In genomic region chr6:125746731-125747588, GRCh38 we compare ENCODE assay signal across 8 cellular contexts. TPM values are rescaled to one million over a fixed set of nuclear protein-coding genes. Genes with fewer than 3 reads are reported as not detected.
DNase-seq lines count a peak whose midpoint lies in the region; ATAC-seq, FAIRE-seq and TF ChIP-seq lines count a peak whose summit lies in the region.

No MANE protein-coding gene starts in this region.

- no peaks in the 10 kb centered on the region for H3K36me3 ChIP-seq in astrocyte (ENCODE audit: insufficient read depth, low read length)
- no peaks in the 10 kb centered on the region for H3K36me3 ChIP-seq in sigmoid colon

- ATAC-seq in GM19351 (IDR thresholded peaks at IDR 0.05; ENCODE audit: unreplicated experiment) (peak; percentile 62), HG03442 (IDR thresholded peaks at IDR 0.05; ENCODE audit: unreplicated experiment) (peak; percentile 56)

- peak overlapping the region; percentile 74 for H3K9ac ChIP-seq in astrocyte (ENCODE audit: low read length)

- TF ChIP-seq CTCF in astrocyte (IDR thresholded peaks at IDR 0.05; ENCODE audit: insufficient read depth, low read depth, low read length) (peak; percentile 15), sigmoid colon (IDR thresholded peaks at IDR 0.05) (no peak)

- peaks cover 24% of the 10 kb centered on the region for H3K27me3 Mint-ChIP-seq in astrocyte (ENCODE audit: low read depth, unreplicated experiment)

- no peaks in the 10 kb centered on the region for H3K9me3 Mint-ChIP-seq in astrocyte (ENCODE audit: unreplicated experiment)

- TF ChIP-seq POLR2A in sigmoid colon (IDR thresholded peaks at IDR 0.05): no peak

- peak overlapping the region; percentile 95 for H3K4me2 ChIP-seq in astrocyte (ENCODE audit: low read length)

- peak overlapping the region; percentile 92 for H3K4me3 Mint-ChIP-seq in astrocyte (ENCODE audit: unreplicated experiment)

- no peaks in the 10 kb centered on the region for H3K79me2 ChIP-seq in astrocyte (ENCODE audit: insufficient read depth, low read length)

- FAIRE-seq in astrocyte (lab: Jason Lieb, UNC): no peak

- 2 to 3% methylated on average over 32 of the region's 32 CpGs for WGBS in sigmoid colon, 2 donors

- intact Hi-C loops in sigmoid colon (cut with DNase I): loop anchor here (5.0 to 10.0 kb wide), 2 partner anchors 385 to 592 kb away; partner anchors contain the start of gene TPD52L1

- H3K27ac Mint-ChIP-seq in astrocyte (ENCODE audit: unreplicated experiment): peak overlapping the region; percentile 81

- H3K36me3 Mint-ChIP-seq in astrocyte (ENCODE audit: low read depth, unreplicated experiment): no peaks in the 10 kb centered on the region

- H3K9me3 ChIP-seq in astrocyte (ENCODE audit: insufficient read depth, low read depth, low read length) (no peaks in the 10 kb centered on the region), sigmoid colon (no peaks in the 10 kb centered on the region)

- no peaks in the 10 kb centered on the region for H4K20me1 ChIP-seq in astrocyte (ENCODE audit: insufficient read depth, low read length)

- H3K4me3 ChIP-seq in astrocyte (ENCODE audit: insufficient read depth, low read depth, low read length) (peak overlapping the region; percentile 70), iPS-11a (ENCODE audit: low read depth, low read length) (peak overlapping the region; percentile 60), sigmoid colon (peak overlapping the region; percentile 53 to 74 (median 70))

- TF ChIP-seq EP300 in sigmoid colon (IDR thresholded peaks at IDR 0.05): no peak

- peaks cover 18% of the 10 kb centered on the region for H3K4me1 ChIP-seq in astrocyte (ENCODE audit: insufficient read depth, low read length)
- H3K4me1 ChIP-seq in sigmoid colon: peaks cover 0 to 33% (median 21%) of the 10 kb centered on the region in 4 donors

- DNase-seq in CD1c-positive myeloid dendritic cell (ENCODE audit: extremely low spot score): peak; percentile 62
- peak; percentile 87 for DNase-seq in SW480 (ENCODE audit: low spot score)
- peak; percentile 17 for DNase-seq in astrocyte (ENCODE audit: low read depth)
- DNase-seq in sigmoid colon: peak; percentile 75
- no peak for DNase-seq in NCI-H1694 (lab: John Stamatoyannopoulos, UW)

- H3K4me1 Mint-ChIP-seq in astrocyte (ENCODE audit: low read depth, unreplicated experiment): peaks cover 6% of the 10 kb centered on the region

- H2AFZ ChIP-seq in astrocyte (ENCODE audit: low read depth, low read length): peak overlapping the region; percentile 90

- H3K27me3 ChIP-seq in astrocyte (ENCODE audit: insufficient read depth, low read length): peaks cover 56% of the 10 kb centered on the region
- peaks cover 0 to 44% (median 0%) of the 10 kb centered on the region in 3 donors for H3K27me3 ChIP-seq in sigmoid colon

- H3K27ac ChIP-seq in astrocyte (ENCODE audit: low read depth, low read length): no peak overlapping the region
- H3K27ac ChIP-seq in sigmoid colon: peak overlapping the region; percentile 86 to 89 (median 88)

RNA-seq across cellular contexts. Expression of gene HEY2, which starts 2.5 kb away (rescaled TPM):
- 1.0 and 2.4 TPM in 2 replicates for total RNA-seq in astrocyte
- 1 to 10 TPM; 1.3 to 3.9 (median 2.1) TPM for total RNA-seq in sigmoid colon
- polyA plus RNA-seq in sigmoid colon: 1 to 10 TPM in 1 of 3 donors, not detected in 2; 1.2 TPM

RNA-seq across cellular contexts. Expression of gene NCOA7, which starts 43.8 kb away (rescaled TPM):
- total RNA-seq in astrocyte (25.4 and 26.0 TPM in 2 replicates), sigmoid colon (10 to 100 TPM; 21.3 to 28.6 (median 26.3) TPM)
- 10 to 100 TPM; 15.6 to 48.3 (median 39.6) TPM for polyA plus RNA-seq in sigmoid colon
